1 cellular context compared by ENCODE assay signal in genomic region chr4:175770555-175770954, GRCh38.
TF ChIP-seq lines count a peak whose summit lies in the region.

No MANE protein-coding gene starts in this region.

TF ChIP-seq in A549, 52 proteins besides CTCF, POLR2A, EP300 and RAD21 (continued from another document):
- TF ChIP-seq, protein P1, sequence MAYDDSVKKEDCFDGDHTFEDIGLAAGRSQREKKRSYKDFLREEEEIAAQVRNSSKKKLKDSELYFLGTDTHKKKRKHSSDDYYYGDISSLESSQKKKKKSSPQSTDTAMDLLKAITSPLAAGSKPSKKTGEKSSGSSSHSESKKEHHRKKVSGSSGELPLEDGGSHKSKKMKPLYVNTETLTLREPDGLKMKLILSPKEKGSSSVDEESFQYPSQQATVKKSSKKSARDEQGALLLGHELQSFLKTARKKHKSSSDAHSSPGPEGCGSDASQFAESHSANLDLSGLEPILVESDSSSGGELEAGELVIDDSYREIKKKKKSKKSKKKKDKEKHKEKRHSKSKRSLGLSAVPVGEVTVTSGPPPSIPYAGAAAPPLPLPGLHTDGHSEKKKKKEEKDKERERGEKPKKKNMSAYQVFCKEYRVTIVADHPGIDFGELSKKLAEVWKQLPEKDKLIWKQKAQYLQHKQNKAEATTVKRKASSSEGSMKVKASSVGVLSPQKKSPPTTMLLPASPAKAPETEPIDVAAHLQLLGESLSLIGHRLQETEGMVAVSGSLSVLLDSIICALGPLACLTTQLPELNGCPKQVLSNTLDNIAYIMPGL (CRISPR knock-in tag; IDR thresholded peaks at IDR 0.05; ENCODE audit: borderline replicate concordance), result no peak
